Comparison of ENCODE assay signal across 33 cellular contexts in genomic region chr1:6281511-6282402, GRCh38. TPM values are rescaled to one million over a fixed set of nuclear protein-coding genes. Genes with fewer than 3 reads are reported as not detected.
DNase-seq lines count a peak whose midpoint lies in the region; ATAC-seq, FAIRE-seq and TF ChIP-seq lines count a peak whose summit lies in the region.
"Had no signal": no experiment of that assay in that cellular context is flagged by ENCODE, and none has a peak within 500 bp of the region (broad histone marks: within the 10 kb centered on the region; RNA-seq: fewer than 3 reads in every experiment).

No MANE protein-coding gene starts in this region.

- in situ Hi-C loops in IMR-90 (cut with MboI; ENCODE audit: low sequenced_read_pairs) (no loop called here), transverse colon (cut with MboI; ENCODE audit: low pct_ligation_motif_present in 1 of 4, low pct_unique_long_range_greater_than_20kb in 1 of 4, low sequenced_read_pairs in 3 of 4) (no loop called here), GM13976 (cut with MboI; ENCODE audit: low sequenced_read_pairs, unreplicated experiment) (no loop called here)

- no peak overlapping the region for H3K14ac ChIP-seq in IMR-90 (replicated peaks; ENCODE audit: low read depth, low read length)

- no peak overlapping the region for H3K56ac ChIP-seq in IMR-90 (ENCODE audit: extremely low read depth, insufficient read depth, low read length)

- 0 out of 2 replicates have a peak, but pooled peaks have one; percentile 21 for ATAC-seq in IMR-90 (ENCODE audit: low read depth)
- peak; percentile 92 for ATAC-seq in mucosa of descending colon
- no peak for ATAC-seq in HG02884 (IDR thresholded peaks at IDR 0.05; ENCODE audit: unreplicated experiment)
- ATAC-seq: GM12878; natural killer cell; stimulated activated effector memory CD8-positive, alpha-beta T cell treated with anti-CD3 and anti-CD28 coated beads, Interleukin-12 subunit alpha, Interleukin-12 subunit beta, amount 100 ng/mL, for 72 hours had no signal

- H3K4me1 ChIP-seq in IMR-90 (ENCODE audit: control insufficient read depth, insufficient read depth, low read length) (peaks cover 4% of the 10 kb centered on the region), duodenal mucosa (ENCODE audit: control insufficient read depth in 1 of 2, insufficient read depth in 2 of 2, low read length in 2 of 2) (peaks cover 25% of the 10 kb centered on the region in 2 donors), mucosa of descending colon (ENCODE audit: low read depth) (peaks cover 15% of the 10 kb centered on the region), transverse colon (peaks cover 2 to 17% (median 12%) of the 10 kb centered on the region in 4 donors)
- H3K4me1 ChIP-seq: pancreas had no signal

- H2BK20ac ChIP-seq in IMR-90 (ENCODE audit: low read depth, low read length) = no peak overlapping the region

- H3K4me2 ChIP-seq in IMR-90 (ENCODE audit: low read depth, low read length) = no peak overlapping the region

- POLR2A ChIA-PET in IMR-90 (lab: Charles Lee; ENCODE audit: unreplicated experiment) = no interaction called here

- TF ChIP-seq EP300 in transverse colon (IDR thresholded peaks at IDR 0.05; ENCODE audit: low read depth) = no peak

- no peak overlapping the region for H4K8ac ChIP-seq in IMR-90 (ENCODE audit: low read depth in 2 of 2, low read length in 2 of 2)

- H2BK5ac ChIP-seq in IMR-90 (ENCODE audit: low read depth, low read length, poor library complexity, severe bottlenecking) = no peak overlapping the region

- no peak overlapping the region for H3K23ac ChIP-seq in IMR-90 (ENCODE audit: low read depth, low read length)

- dilution Hi-C loops in IMR-90 (cut with HindIII; ENCODE audit: low sequenced_read_pairs, unreplicated experiment) = no loop called here

- no peak overlapping the region for H4K91ac ChIP-seq in IMR-90 (ENCODE audit: insufficient read depth, low read depth, low read length)

- no peak overlapping the region for H2AK5ac ChIP-seq in IMR-90 (ENCODE audit: low read depth, low read length)

- no peak overlapping the region for H3K4me3 ChIP-seq in IMR-90 (ENCODE audit: insufficient read depth, low read depth, low read length)
- H3K4me3 ChIP-seq in duodenal mucosa (ENCODE audit: low read depth in 1 of 2, low read length in 2 of 2) = peak overlapping the region; percentile 37 to 63
- H3K4me3 ChIP-seq in mucosa of descending colon = no peak overlapping the region
- H3K4me3 ChIP-seq in transverse colon = no peak overlapping the region
- H3K4me3 ChIP-seq: coronary artery, esophagus muscularis mucosa, GM12878, heart right ventricle, pancreas had no signal

- H3K18ac ChIP-seq in IMR-90 (ENCODE audit: low read depth, low read length) = no peak overlapping the region

- no peak overlapping the region for H4K5ac ChIP-seq in IMR-90 (ENCODE audit: low read depth, low read length)

- H4K20me1 ChIP-seq in IMR-90 (ENCODE audit: insufficient read depth, low read length) = no peaks in the 10 kb centered on the region

- H3K27me3 ChIP-seq in IMR-90 (ENCODE audit: control insufficient read depth, insufficient read depth, low read length) (no peaks in the 10 kb centered on the region), duodenal mucosa (ENCODE audit: control insufficient read depth in 1 of 2, insufficient read depth in 2 of 2, low read length in 2 of 2) (no peaks in the 10 kb centered on the region), transverse colon (no peaks in the 10 kb centered on the region)
- H3K27me3 ChIP-seq: esophagus muscularis mucosa, heart right ventricle, pancreas had no signal

- no peak for DNase-seq in IMR-90
- DNase-seq in mucosa of descending colon = peak; percentile 81 to 82 (median 82)
- DNase-seq in transverse colon = peak; percentile 79
- no peak for DNase-seq in GM19239 (ENCODE audit: insufficient read length, low spot score)
- DNase-seq in GM13976 (ENCODE audit: low spot score) = no peak
- DNase-seq: activated CD4-positive, alpha-beta T cell treated with anti-CD3 and anti-CD28 coated beads, Interleukin-2, amount 50 U/mL, for 4 hours; activated CD4-positive, CD25-positive, alpha-beta regulatory T cell; activated CD8-positive, alpha-beta memory T cell treated with anti-CD3 and anti-CD28 coated beads, Interleukin-2, amount 50 U/mL, for 4 hours; amygdala; CD4-positive, CD25-positive, alpha-beta regulatory T cell; foreskin melanocyte; GOT3; heart right ventricle; natural killer cell; NCI-H146; NCI-H446 treated with DMSO at 0.1 percent for 48 hours; NK-92 treated with Interleukin-12 subunit alpha and Interleukin-12 subunit beta, amount 100 ng/mL, for 24 hours; pancreas; retina; SIG-M5; stimulated activated CD4-positive, alpha-beta T cell treated with anti-CD3 and anti-CD28 coated beads, Interleukin-12 subunit alpha, Interleukin-12 subunit beta, amount 100 ng/mL, for 4 hours; stimulated activated CD4-positive, alpha-beta T cell treated with anti-CD3 and anti-CD28 coated beads, Interleukin-4, amount 100 ng/mL, for 1 hour; SW 1271 had no signal

- intact Hi-C loops in IMR-90 (cut with micrococcal nuclease) (no loop called here), mucosa of descending colon (cut with DNase I, micrococcal nuclease) (no loop called here), transverse colon (cut with DNase I; ENCODE audit: low total_unique reads) (no loop called here)

- H3K9me3 ChIP-seq in IMR-90 (ENCODE audit: control insufficient read depth, insufficient read depth, low read length) (no peaks in the 10 kb centered on the region), duodenal mucosa (ENCODE audit: control insufficient read depth in 1 of 2, low read length in 2 of 2) (no peaks in the 10 kb centered on the region), mucosa of descending colon (no peaks in the 10 kb centered on the region), transverse colon (no peaks in the 10 kb centered on the region)
- H3K9me3 ChIP-seq: esophagus muscularis mucosa, heart right ventricle, pancreas had no signal

- no TSS peak for BruUV-seq in IMR-90 (replicated peaks; lab: Mats Ljungman, UMichigan)

- peak overlapping the region; percentile 51 for H2AFZ ChIP-seq in IMR-90 (replicated peaks; ENCODE audit: low read length, poor library complexity)

- no peak overlapping the region for H3K27ac ChIP-seq in IMR-90 (ENCODE audit: insufficient read depth, low read length)
- peak overlapping the region; percentile 76 for H3K27ac ChIP-seq in duodenal mucosa (ENCODE audit: low read depth, low read length)
- H3K27ac ChIP-seq in transverse colon = peak overlapping the region; percentile 34 to 69 (median 46)
- H3K27ac ChIP-seq: coronary artery, esophagus muscularis mucosa, heart right ventricle, pancreas had no signal

- H3K79me1 ChIP-seq in IMR-90 (ENCODE audit: low read depth in 1 of 2, low read length in 2 of 2) = peaks cover 0 to 5% of the 10 kb centered on the region in 2 experiments; a peak in 1 of 4 replicates

- CTCF ChIA-PET in IMR-90 (lab: Yijun Ruan, JAX) = interaction anchor here (0.7 kb wide), 1 partner anchor 10 kb away, joined by 3 read pairs; no protein-coding TSS in a partner anchor

- WGBS in IMR-90 (ENCODE audit: extremely low coverage in 2 of 2, insufficient read length in 1 of 2), 2 experiments = 93% methylated on average over 14 of the region's 19 CpGs; no CpG with 5 or more reads in 1 of the 2 experiments
- 66% methylated on average over 19 of the region's 19 CpGs; no CpG with 5 or more reads in 1 of the 2 donors for WGBS in transverse colon (ENCODE audit: low coverage in 1 of 2), 2 donors

- no peak for FAIRE-seq in GM19239 (lab: Jason Lieb, UNC)
- FAIRE-seq: bronchial epithelial cell, GM12878, pancreas had no signal

- no peak for TF ChIP-seq RAD21 in IMR-90 (IDR thresholded peaks at IDR 0.05; ENCODE audit: low read length)

- no peak overlapping the region for H3K9ac ChIP-seq in IMR-90 (ENCODE audit: low read depth, low read length)
- peak overlapping the region; percentile 54 to 68 for H3K9ac ChIP-seq in duodenal mucosa (ENCODE audit: low read depth in 1 of 2, low read length in 2 of 2)

- H3K36me3 ChIP-seq in IMR-90 (ENCODE audit: control insufficient read depth, insufficient read depth, low read length) = no peaks in the 10 kb centered on the region
- H3K36me3 ChIP-seq in duodenal mucosa (ENCODE audit: control insufficient read depth in 1 of 2, insufficient read depth in 2 of 2, low read length in 2 of 2) = peaks cover 0 to 8% of the 10 kb centered on the region in 2 donors
- H3K36me3 ChIP-seq in mucosa of descending colon (ENCODE audit: low read depth) = no peaks in the 10 kb centered on the region
- no peaks in the 10 kb centered on the region for H3K36me3 ChIP-seq in transverse colon
- H3K36me3 ChIP-seq: heart right ventricle, pancreas had no signal

- H3K9me1 ChIP-seq in IMR-90 (ENCODE audit: insufficient read depth, low read length) = 0 out of 2 replicates have a peak, but pooled peaks cover under 1% of the 10 kb centered on the region

- no peak for TF ChIP-seq POLR2A in IMR-90 (IDR thresholded peaks at IDR 0.05; ENCODE audit: low read depth, low read length)
- no peak for TF ChIP-seq POLR2A in transverse colon (IDR thresholded peaks at IDR 0.05)

- H2BK120ac ChIP-seq in IMR-90 (ENCODE audit: low read depth, low read length) = no peak overlapping the region

- no peak overlapping the region for H2BK15ac ChIP-seq in IMR-90 (ENCODE audit: low read depth, low read length)

- TF ChIP-seq CTCF in IMR-90 (conservative IDR thresholded peaks at IDR 0.05; ENCODE audit: low read depth, low read length) (no peak), mucosa of descending colon (IDR thresholded peaks at IDR 0.05) (no peak), transverse colon (IDR thresholded peaks at IDR 0.05) (no peak), GM13976 (IDR thresholded peaks at IDR 0.05; ENCODE audit: borderline replicate concordance, control extremely low read depth, extremely low read depth, insufficient read depth, missing control alignments) (no peak)

- H2AK9ac ChIP-seq in IMR-90 (replicated peaks; ENCODE audit: low read depth, low read length, poor library complexity) = peak overlapping the region; percentile 61

- no peak overlapping the region for H3K4ac ChIP-seq in IMR-90 (ENCODE audit: low read depth, low read length)

RNA-seq across cellular contexts. Expression of gene GPR153, which starts 20.9 kb away (rescaled TPM):
- total RNA-seq in IMR-90 (2012; rRNA removed) = 1.7 and 1.8 TPM in 2 replicates
- polyA plus RNA-seq in IMR-90 (2012; rRNA removed) = 5.2 and 6.5 TPM in 2 replicates
- 4.8 and 9.2 TPM in 2 replicates for polyA plus RNA-seq in IMR-90 (2012; cell fraction: cytosol; rRNA removed)
- polyA plus RNA-seq in IMR-90 (2012; cell fraction: nucleus; rRNA removed; ENCODE audit: low replicate concordance) = 11.6 and 25.5 TPM in 2 replicates
- total RNA-seq in mucosa of descending colon = 10 to 100 TPM; 20.2 to 28.3 (median 20.4) TPM
- 10 to 100 TPM; 15.6 to 38.2 (median 27.8) TPM for total RNA-seq in transverse colon
- polyA plus RNA-seq: CD4-positive, CD25-positive, alpha-beta regulatory T cell had no signal

RNA-seq across cellular contexts. Expression of gene HES3, which starts 37.8 kb away (rescaled TPM):
- total RNA-seq in IMR-90 (2012; rRNA removed) (not detected in 2 replicates), mucosa of descending colon (not detected), transverse colon (not detected)
- polyA plus RNA-seq in IMR-90 (2012; rRNA removed) = not detected in 2 replicates
- not detected in 2 replicates for polyA plus RNA-seq in IMR-90 (2012; cell fraction: cytosol; rRNA removed)
- not detected in 2 replicates for polyA plus RNA-seq in IMR-90 (2012; cell fraction: nucleus; rRNA removed; ENCODE audit: low replicate concordance)
- total RNA-seq: bronchial epithelial cell; CD4-positive, CD25-positive, alpha-beta regulatory T cell; esophagus muscularis mucosa; GM12878; heart right ventricle; mesenteric fat pad; natural killer cell; pancreas; subcutaneous adipose tissue; ureter had no signal
- polyA plus RNA-seq: CD4-positive, CD25-positive, alpha-beta regulatory T cell; GM12878; heart right ventricle; pancreas had no signal

RNA-seq across cellular contexts. Expression of gene ICMT, which starts 46.0 kb away (rescaled TPM):
- total RNA-seq in IMR-90 (2012; rRNA removed) = 53.9 and 61.7 TPM in 2 replicates
- 36.4 and 37.2 TPM in 2 replicates for polyA plus RNA-seq in IMR-90 (2012; rRNA removed)
- polyA plus RNA-seq in IMR-90 (2012; cell fraction: cytosol; rRNA removed) = 23.0 and 23.1 TPM in 2 replicates
- 8.0 and 15.4 TPM in 2 replicates for polyA plus RNA-seq in IMR-90 (2012; cell fraction: nucleus; rRNA removed; ENCODE audit: low replicate concordance)
- 10 to 100 TPM; 50.4 to 72.3 (median 55.8) TPM for total RNA-seq in mucosa of descending colon
- 10 to 100 TPM; 21.3 to 84.1 (median 61.8) TPM for total RNA-seq in transverse colon

Comparison
In these comparisons a context has a peak if more than half of its experiments do, and no peak if none do; other contexts are left out.
1. DNase-seq: peak in mucosa of descending colon (3 of 3) and transverse colon (single experiment); none in IMR-90 (single experiment), GM19239 (single experiment) and GM13976 (single experiment).
2. H3K4me3 ChIP-seq: peak in duodenal mucosa (2 of 2); none in IMR-90 (single experiment), mucosa of descending colon (single experiment) and transverse colon (0 of 4).